24 cellular contexts compared by ENCODE assay signal in the genomic region with DNA sequence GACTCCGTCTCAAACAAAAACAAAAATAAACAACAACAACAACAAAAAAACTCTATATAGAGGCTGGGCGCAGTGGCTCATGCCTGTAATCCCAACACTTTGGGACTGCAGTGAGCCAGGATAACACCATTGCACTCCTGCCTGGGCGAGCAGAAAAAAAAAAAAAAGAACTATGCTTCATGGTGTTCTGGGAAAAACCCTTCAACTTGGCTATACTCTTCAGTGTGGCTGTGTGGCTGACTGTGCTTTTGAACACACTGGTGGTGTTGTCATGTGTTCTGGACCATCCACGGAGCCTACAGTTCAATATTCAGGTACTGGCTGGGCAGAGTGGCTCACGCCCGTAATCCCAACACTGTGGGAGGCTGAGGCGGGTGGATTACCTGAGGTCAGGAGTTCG.
"Had no signal": no experiment of that assay in that cellular context is flagged by ENCODE, and none has a peak within 500 bp of the region (broad histone marks: within the 10 kb centered on the region; RNA-seq: fewer than 3 reads in every experiment).

No MANE protein-coding gene starts in this region.

- H3K9me3 ChIP-seq: adrenal gland, ascending aorta, left lung, thyroid gland, upper lobe of right lung had no signal

- H3K36me3 ChIP-seq: adrenal gland, ascending aorta, thyroid gland, upper lobe of right lung had no signal

- H3K27me3 ChIP-seq: adrenal gland, ascending aorta, brain microvascular endothelial cell, left lung, thyroid gland, upper lobe of right lung had no signal

- H3K27ac ChIP-seq: adrenal gland, ascending aorta, brain microvascular endothelial cell, left lung, thyroid gland, upper lobe of right lung had no signal

- DNase-seq: activated CD4-positive, alpha-beta T cell treated with anti-CD3 and anti-CD28 coated beads for 36 hours; activated CD4-positive, alpha-beta T cell treated with anti-CD3 and anti-CD28 coated beads, Interleukin-2, amount 50 U/mL, for 48 hours; activated CD8-positive, alpha-beta memory T cell treated with anti-CD3 and anti-CD28 coated beads, Interleukin-2, amount 50 U/mL, for 48 hours; activated naive CD4-positive, alpha-beta T cell; activated T-cell treated with anti-CD3 and anti-CD28 coated beads, Interleukin-2, amount 50 U/mL, for 4 hours; adrenal gland; brain microvascular endothelial cell; caudate nucleus; dermis blood vessel endothelial cell; effector CD8-positive, alpha-beta T cell; erythroblast; foreskin fibroblast; natural killer cell; retina; stimulated activated CD4-positive, alpha-beta T cell treated with anti-CD3 and anti-CD28 coated beads, Interleukin-2, amount 100 ng/mL, for 48 hours; stimulated activated naive CD8-positive, alpha-beta T cell treated with anti-CD3 and anti-CD28 coated beads, Interleukin-15, Interleukin-2, amounts not matched to agents 100 U/mL and 50 U/mL, for 24 hours; T-helper 9 cell; thyroid gland; upper lobe of right lung had no signal

- FAIRE-seq: keratinocyte had no signal

- H3K4me3 ChIP-seq: adrenal gland, ascending aorta, left lung, lung, thyroid gland, upper lobe of right lung had no signal

- H3K4me1 ChIP-seq: adrenal gland, ascending aorta, left lung, thyroid gland, upper lobe of right lung had no signal

- ATAC-seq: activated CD4-positive, alpha-beta T cell treated with anti-CD3 and anti-CD28 coated beads for 36 hours; activated T-cell treated with anti-CD3 and anti-CD28 coated beads, Interleukin-2, amount 50 U/mL, for 4 hours; left lung; natural killer cell; upper lobe of right lung; WTC11 had no signal
